25 cellular contexts compared by ENCODE assay signal in genomic region chr2:239597216-239597615, GRCh38.
DNase-seq lines count a peak whose midpoint lies in the region; ATAC-seq, FAIRE-seq and TF ChIP-seq lines count a peak whose summit lies in the region.
"Had no signal": no experiment of that assay in that cellular context is flagged by ENCODE, and none has a peak within 500 bp of the region (broad histone marks: within the 10 kb centered on the region; RNA-seq: fewer than 3 reads in every experiment).

No MANE protein-coding gene starts in this region.

- CTCF ChIA-PET in HEK293T (lab: Yijun Ruan, JAX), result no interaction called here

- peaks cover 4% of the 10 kb centered on the region for H3K36me3 Mint-ChIP-seq in GM23338 (ENCODE audit: low read depth)

- WGBS in body of pancreas, 2 donors, result 65 to 67% methylated on average over 3 to 6 of the region's 6 CpGs

- no peaks in the 10 kb centered on the region for H3F3A ChIP-seq in GM23338 (replicated peaks; ENCODE audit: low read depth)

- H3K4me1 Mint-ChIP-seq in GM23338, result peaks cover 7% of the 10 kb centered on the region

- H3K36me3 ChIP-seq in body of pancreas (replicated peaks in 1 of 2; ENCODE audit: insufficient read depth in 1 of 2, low read depth in 2 of 2) (no peaks in the 10 kb centered on the region), uterus (no peaks in the 10 kb centered on the region), GM23338 (ENCODE audit: insufficient read depth) (no peaks in the 10 kb centered on the region)
- H3K36me3 ChIP-seq: BE2C, tibial artery, WERI-Rb-1 had no signal

- no peaks in the 10 kb centered on the region for H3K9me2 ChIP-seq in GM23338 (ENCODE audit: insufficient read depth)

- H3K27ac ChIP-seq in body of pancreas, result no peak overlapping the region
- no peak overlapping the region for H3K27ac ChIP-seq in uterus
- H3K27ac ChIP-seq in GM23338 (ENCODE audit: low read depth), result no peak overlapping the region
- H3K27ac ChIP-seq: epithelial cell of prostate, tibial artery, WERI-Rb-1 had no signal

- no peak overlapping the region for H2AFZ ChIP-seq in GM23338

- H3K4me3 ChIP-seq in body of pancreas (no peak overlapping the region), uterus (no peak overlapping the region), GM23338 (no peak overlapping the region)
- H3K4me3 ChIP-seq: tibial artery had no signal

- H3K9me3 ChIP-seq in body of pancreas (no peaks in the 10 kb centered on the region), uterus (no peaks in the 10 kb centered on the region)
- H3K9me3 ChIP-seq: BE2C, tibial artery had no signal

- no peak for TF ChIP-seq CTCF in body of pancreas (IDR thresholded peaks at IDR 0.05)
- TF ChIP-seq CTCF in uterus (IDR thresholded peaks at IDR 0.05), result no peak
- TF ChIP-seq CTCF in GM23338 (conservative IDR thresholded peaks at IDR 0.05; ENCODE audit: low read depth in 2 of 2), result no peak

- H4K20me1 ChIP-seq in GM23338 (replicated peaks; ENCODE audit: insufficient read depth), result no peaks in the 10 kb centered on the region

- ATAC-seq in left cardiac atrium (no peak), body of pancreas (no peak), GM23338 (no peak)

- H3K27me3 ChIP-seq in body of pancreas, result no peaks in the 10 kb centered on the region
- no peaks in the 10 kb centered on the region for H3K27me3 ChIP-seq in uterus
- no peaks in the 10 kb centered on the region for H3K27me3 ChIP-seq in GM23338 (ENCODE audit: insufficient read depth)
- H3K27me3 ChIP-seq: BE2C had no signal

- peak; percentile 66 for DNase-seq in cardiac septum (ENCODE audit: low spot score)
- no peak for DNase-seq in left cardiac atrium
- peak in 3 of 4 donors; percentile 0 to 5 (median 3) for DNase-seq in body of pancreas
- DNase-seq in mesenteric fat pad (ENCODE audit: low spot score), result peak; percentile 82
- peak; percentile 7 to 11 for DNase-seq in uterus
- DNase-seq in H54 (ENCODE audit: insufficient read length, low spot score), result no peak
- no peak for DNase-seq in HEK293T (ENCODE audit: extremely low spot score)
- no peak for DNase-seq in GM23338 (ENCODE audit: low spot score)
- DNase-seq: activated CD4-positive, alpha-beta T cell treated with anti-CD3 and anti-CD28 coated beads, Interleukin-2, amount 50 U/mL, for 4 hours; activated T-cell treated with anti-CD3 and anti-CD28 coated beads for 4 hours; BE2C; DMS153; effector CD4-positive, alpha-beta T cell; GOT3; kidney glomerular epithelial cell; mammary epithelial cell; NCI-H1105; NCI-H1930; SW 1271; T-helper 9 cell; WERI-Rb-1 had no signal

- H3K27ac Mint-ChIP-seq in GM23338, result no peak overlapping the region
- H3K27ac Mint-ChIP-seq: stimulated activated naive CD8-positive, alpha-beta T cell treated with anti-CD3 and anti-CD28 coated beads, Interleukin-15, Interleukin-2, amounts not matched to agents 100 ng/mL and 50 ng/mL, for 24 hours had no signal

- peaks cover 21% of the 10 kb centered on the region for H3K9me3 Mint-ChIP-seq in GM23338
- H3K9me3 Mint-ChIP-seq: stimulated activated naive CD8-positive, alpha-beta T cell treated with anti-CD3 and anti-CD28 coated beads, Interleukin-15, Interleukin-2, amounts not matched to agents 100 ng/mL and 50 ng/mL, for 24 hours had no signal

- peaks cover 5% of the 10 kb centered on the region for H3K27me3 Mint-ChIP-seq in GM23338 (ENCODE audit: insufficient read depth, low read depth, poor library complexity)
- H3K27me3 Mint-ChIP-seq: stimulated activated naive CD8-positive, alpha-beta T cell treated with anti-CD3 and anti-CD28 coated beads, Interleukin-15, Interleukin-2, amounts not matched to agents 100 ng/mL and 50 ng/mL, for 24 hours had no signal

- intact Hi-C loops in cardiac septum (cut with DNase I) (no loop called here), left cardiac atrium (cut with DNase I) (no loop called here), body of pancreas (cut with DNase I) (no loop called here), uterus (cut with DNase I; ENCODE audit: low total_unique reads) (no loop called here)

- POLR2A ChIA-PET in HEK293T (lab: Yijun Ruan, JAX), result no interaction called here

- H3K79me2 ChIP-seq in GM23338 (replicated peaks; ENCODE audit: insufficient read depth), result no peaks in the 10 kb centered on the region

- H3K4me3 Mint-ChIP-seq in GM23338, result no peak overlapping the region
- H3K4me3 Mint-ChIP-seq: stimulated activated naive CD8-positive, alpha-beta T cell treated with anti-CD3 and anti-CD28 coated beads, Interleukin-15, Interleukin-2, amounts not matched to agents 100 ng/mL and 50 ng/mL, for 24 hours had no signal

- no peak for FAIRE-seq in H54 (lab: Jason Lieb, UNC)
- FAIRE-seq: RCC 7860 had no signal

- no peaks in the 10 kb centered on the region for H3K4me1 ChIP-seq in body of pancreas
- no peaks in the 10 kb centered on the region for H3K4me1 ChIP-seq in uterus
- H3K4me1 ChIP-seq in GM23338 (ENCODE audit: insufficient read depth), result no peaks in the 10 kb centered on the region; the same call in 1 of the 2 replicates
- H3K4me1 ChIP-seq: BE2C, tibial artery had no signal

- no peak for TF ChIP-seq POLR2A in body of pancreas (IDR thresholded peaks at IDR 0.05)
- no peak for TF ChIP-seq POLR2A in uterus (IDR thresholded peaks at IDR 0.05)
- no peak for TF ChIP-seq POLR2A in H54 (IDR thresholded peaks at IDR 0.05; ENCODE audit: low read depth, low read length)

- H3K4me2 ChIP-seq in GM23338, result no peak overlapping the region

TF ChIP-seq in HEK293T, 16 proteins besides CTCF, POLR2A, EP300 and RAD21:
- TF ChIP-seq SUZ12 (IDR thresholded peaks at IDR 0.05) (no peak), NFRKB (IDR thresholded peaks at IDR 0.05) (no peak), ELF4 (IDR thresholded peaks at IDR 0.05) (no peak), LEF1 (IDR thresholded peaks at IDR 0.05; ENCODE audit: borderline replicate concordance) (no peak), TARDBP (IDR thresholded peaks at IDR 0.05) (no peak), SP1 (IDR thresholded peaks at IDR 0.05) (no peak), PKNOX1 (IDR thresholded peaks at IDR 0.05) (no peak), HDGF (IDR thresholded peaks at IDR 0.05; ENCODE audit: borderline replicate concordance) (no peak), FOXA1 (IDR thresholded peaks at IDR 0.05) (no peak), FOXM1 (IDR thresholded peaks at IDR 0.05; ENCODE audit: borderline replicate concordance) (no peak), CTBP1 (IDR thresholded peaks at IDR 0.05; ENCODE audit: borderline replicate concordance) (no peak)

TF ChIP-seq in GM23338, 12 proteins besides CTCF, POLR2A, EP300 and RAD21:
- TF ChIP-seq STAT1 (IDR thresholded peaks at IDR 0.05; ENCODE audit: unreplicated experiment) (no peak), ZNF462 (CRISPR knock-in tag; IDR thresholded peaks at IDR 0.05) (no peak), ZNF331 (CRISPR knock-in tag; IDR thresholded peaks at IDR 0.05; ENCODE audit: low read depth) (no peak), EZH2 (IDR thresholded peaks at IDR 0.05; ENCODE audit: low read depth, unreplicated experiment) (no peak)

Comparison
In these comparisons a context has a peak if more than half of its experiments do, and no peak if none do; other contexts are left out.
1. DNase-seq: peak in cardiac septum (single experiment), body of pancreas (3 of 4), mesenteric fat pad (single experiment) and uterus (2 of 2); none in left cardiac atrium (single experiment), H54 (single experiment), HEK293T (single experiment) and GM23338 (single experiment).